Comparison of ENCODE assay signal across 9 cellular contexts in the genomic region with DNA sequence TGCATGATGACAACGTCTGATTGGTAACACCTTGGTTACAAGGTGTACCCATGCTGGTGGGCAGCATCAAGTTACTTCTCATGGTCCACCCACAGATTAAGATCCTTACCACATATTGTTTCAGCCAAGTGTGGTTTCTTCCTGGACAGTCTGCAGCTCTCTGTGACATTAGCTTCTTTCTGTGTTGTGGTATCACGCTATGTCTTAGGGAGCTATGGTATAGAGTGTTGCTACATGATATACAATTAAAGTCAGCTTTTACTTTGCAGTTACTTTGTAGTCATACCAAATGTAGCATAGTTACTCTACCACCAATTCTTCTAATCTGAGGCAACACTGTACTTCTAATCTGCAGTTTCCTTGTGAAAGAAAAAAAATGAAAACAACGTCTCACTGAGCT.
"Had no signal": no experiment of that assay in that cellular context is flagged by ENCODE, and none has a peak within 500 bp of the region (broad histone marks: within the 10 kb centered on the region; RNA-seq: fewer than 3 reads in every experiment).

No MANE protein-coding gene starts in this region.

- H3K27me3 Mint-ChIP-seq: activated CD4-positive, alpha-beta T cell treated with anti-CD3 and anti-CD28 coated beads, Interleukin-2, amount 10 ng/mL, durations not matched to agents 7 days and 5 days had no signal

- DNase-seq: activated CD4-positive, alpha-beta T cell treated with anti-CD3 and anti-CD28 coated beads, Interleukin-2, amount 10 ng/mL, durations not matched to agents 7 days and 5 days; activated naive CD4-positive, alpha-beta T cell treated with Interleukin-2 at 50 U/mL for 16 hours; adrenal gland; pancreas; sigmoid colon; SK-N-SH; stimulated activated CD4-positive, alpha-beta T cell treated with anti-CD3 and anti-CD28 coated beads, Interleukin-1b, Interleukin-23, amount 100 ng/mL, for 48 hours had no signal

- H3K27ac ChIP-seq: adrenal gland, pancreas, sigmoid colon had no signal

- H3K9me3 Mint-ChIP-seq: activated CD4-positive, alpha-beta T cell treated with anti-CD3 and anti-CD28 coated beads, Interleukin-2, amount 10 ng/mL, durations not matched to agents 7 days and 5 days had no signal

- H3K4me3 Mint-ChIP-seq: activated CD4-positive, alpha-beta T cell treated with anti-CD3 and anti-CD28 coated beads, Interleukin-2, amount 10 ng/mL, durations not matched to agents 7 days and 5 days; WTC11 had no signal

- H3K27ac Mint-ChIP-seq: WTC11 had no signal

- ATAC-seq: esophagus mucosa, pancreas, WTC11 had no signal
